In the genomic region with DNA sequence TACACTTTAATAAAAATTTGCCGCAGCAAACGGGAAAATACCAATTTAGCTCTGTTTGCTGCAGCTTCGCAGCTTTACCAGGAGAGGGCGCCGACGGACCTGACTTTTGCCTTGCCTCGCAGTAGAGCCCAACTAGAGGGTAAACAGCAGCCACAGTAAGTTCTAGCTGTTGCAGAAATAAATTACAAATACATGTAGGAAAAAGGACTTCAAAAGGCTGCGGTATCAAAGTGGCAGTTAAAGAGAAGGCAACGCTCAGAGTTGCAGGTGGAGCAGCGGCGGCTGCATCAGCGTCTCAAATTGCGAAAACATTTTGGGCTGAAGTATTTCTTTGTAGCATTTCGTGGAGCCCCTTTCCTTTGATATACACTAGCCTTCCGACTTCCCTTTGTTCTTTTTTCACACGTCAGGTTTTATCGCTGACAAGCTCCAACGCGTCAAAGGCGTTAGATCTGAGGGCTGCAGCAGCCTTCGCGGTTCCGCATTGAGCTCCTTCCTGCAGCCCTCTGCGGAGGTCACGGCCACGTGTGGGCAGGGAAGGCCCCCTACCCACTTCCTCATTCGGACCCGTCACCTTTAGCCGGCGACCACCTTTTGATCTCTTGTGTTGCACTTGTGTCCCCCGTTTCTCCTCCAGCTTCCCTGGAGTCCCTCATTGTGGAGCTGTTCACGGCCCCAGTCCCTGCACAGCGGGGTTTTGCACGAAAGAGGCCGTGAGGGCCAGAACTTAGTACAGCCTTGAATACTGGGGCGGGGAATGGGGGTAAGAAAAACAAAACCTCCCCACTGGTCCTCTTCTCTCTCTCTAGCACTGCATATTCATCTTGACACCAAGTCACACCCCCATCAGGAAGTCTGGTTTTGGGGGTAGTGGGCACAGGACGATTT, we compare ENCODE assay signal across 1 cellular context.
TF ChIP-seq lines count a peak whose summit lies in the region.

No MANE protein-coding gene starts in this region.

TF ChIP-seq in SK-N-SH treated with all-trans-retinoic acid at 6 μM for 48 hours, 23 proteins besides CTCF, POLR2A, EP300 and RAD21 (continued from another document):
- TF ChIP-seq, protein P1, sequence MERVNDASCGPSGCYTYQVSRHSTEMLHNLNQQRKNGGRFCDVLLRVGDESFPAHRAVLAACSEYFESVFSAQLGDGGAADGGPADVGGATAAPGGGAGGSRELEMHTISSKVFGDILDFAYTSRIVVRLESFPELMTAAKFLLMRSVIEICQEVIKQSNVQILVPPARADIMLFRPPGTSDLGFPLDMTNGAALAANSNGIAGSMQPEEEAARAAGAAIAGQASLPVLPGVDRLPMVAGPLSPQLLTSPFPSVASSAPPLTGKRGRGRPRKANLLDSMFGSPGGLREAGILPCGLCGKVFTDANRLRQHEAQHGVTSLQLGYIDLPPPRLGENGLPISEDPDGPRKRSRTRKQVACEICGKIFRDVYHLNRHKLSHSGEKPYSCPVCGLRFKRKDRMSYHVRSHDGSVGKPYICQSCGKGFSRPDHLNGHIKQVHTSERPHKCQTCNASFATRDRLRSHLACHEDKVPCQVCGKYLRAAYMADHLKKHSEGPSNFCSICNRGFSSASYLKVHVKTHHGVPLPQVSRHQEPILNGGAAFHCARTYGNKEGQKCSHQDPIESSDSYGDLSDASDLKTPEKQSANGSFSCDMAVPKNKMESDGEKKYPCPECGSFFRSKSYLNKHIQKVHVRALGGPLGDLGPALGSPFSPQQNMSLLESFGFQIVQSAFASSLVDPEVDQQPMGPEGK (CRISPR knock-in tag; IDR thresholded peaks at IDR 0.05; ENCODE audit: borderline replicate concordance): no peak
- no peak for TF ChIP-seq ZNF565 (CRISPR knock-in tag; conservative IDR thresholded peaks at IDR 0.05; ENCODE audit: low read depth)
TF ChIP-seq in SK-N-SH treated with all-trans-retinoic acid at 6 μM for 48 hours: peak in this region for 0.
